ENCODE assay signal across 23 cellular contexts in genomic region chr20:58523916-58524315, GRCh38. TPM values are rescaled to one million over a fixed set of nuclear protein-coding genes. Genes with fewer than 3 reads are reported as not detected.
DNase-seq lines count a peak whose midpoint lies in the region; ATAC-seq and TF ChIP-seq lines count a peak whose summit lies in the region.
"Had no signal": no experiment of that assay in that cellular context is flagged by ENCODE, and none has a peak within 500 bp of the region (broad histone marks: within the 10 kb centered on the region; RNA-seq: fewer than 3 reads in every experiment).

No MANE protein-coding gene starts in this region.

- DNase-seq in heart right ventricle = no peak
- DNase-seq in Right ventricle myocardium superior = no peak
- DNase-seq in amniotic epithelial cell (ENCODE audit: low read depth) = peak; percentile 77
- DNase-seq in fibroblast of villous mesenchyme (ENCODE audit: low read depth) = peak; percentile 7
- no peak for DNase-seq in NK-92 treated with Interleukin-12 subunit alpha and Interleukin-12 subunit beta, amount 100 ng/mL, for 24 hours (lab: John Stamatoyannopoulos, UW)
- no peak for DNase-seq in KG1 (lab: John Stamatoyannopoulos, UW)
- DNase-seq in left ventricle myocardium superior = no peak
- no peak for DNase-seq in dermis blood vessel endothelial cell
- DNase-seq: activated CD4-positive, alpha-beta T cell treated with anti-CD3 and anti-CD28 coated beads, Interleukin-2, amount 10 ng/mL, durations not matched to agents 7 days and 5 days; anterior cingulate cortex; CD4-positive, alpha-beta memory T cell; immature natural killer cell; NCI-H1048; NCI-H2107; NCI-H69; nephron progenitor cell; stimulated activated naive B cell treated with anti-CD40 and anti-IgM and Interleukin-4, amounts not matched to agents 10 μg/mL and 1 μg/mL and 100 μg/mL, for 72 hours; upper lobe of left lung had no signal

- no peaks in the 10 kb centered on the region for H3K36me3 ChIP-seq in heart right ventricle
- H3K36me3 ChIP-seq: upper lobe of left lung had no signal

- peak overlapping the region in 6 of 10 donors; percentile 16 to 65 (median 42) for H3K27ac ChIP-seq in heart right ventricle
- H3K27ac ChIP-seq: 22Rv1, coronary artery, epithelial cell of prostate, upper lobe of left lung had no signal

- TF ChIP-seq CTCF in heart right ventricle (IDR thresholded peaks at IDR 0.05) (no peak), fibroblast of villous mesenchyme (IDR thresholded peaks at IDR 0.05; ENCODE audit: insufficient read depth, low read depth, low read length) (no peak)

- ATAC-seq in heart right ventricle = peak in 2 of 8 donors; percentile 34 to 37
- no peak for ATAC-seq in Right ventricle myocardium superior (ENCODE audit: poor library complexity)
- no peak for ATAC-seq in left ventricle myocardium superior
- ATAC-seq: K562; stimulated activated naive B cell treated with anti-CD40 and anti-IgM and Interleukin-4, amounts not matched to agents 10 μg/mL and 1 μg/mL and 100 μg/mL, for 72 hours had no signal

- 44 to 47% methylated on average over 3 of the region's 3 CpGs for WGBS in heart right ventricle, 2 donors

- no peaks in the 10 kb centered on the region for H3K4me1 ChIP-seq in heart right ventricle
- H3K4me1 ChIP-seq: upper lobe of left lung had no signal

- H3K4me3 ChIP-seq in heart right ventricle (no peak overlapping the region), fibroblast of villous mesenchyme (ENCODE audit: low read depth, low read length) (no peak overlapping the region)
- H3K4me3 ChIP-seq: coronary artery, K562, lung, upper lobe of left lung had no signal

- H3K27me3 ChIP-seq in heart right ventricle = peaks cover 0 to 4% (median 0%) of the 10 kb centered on the region in 7 donors
- H3K27me3 ChIP-seq: upper lobe of left lung had no signal

- peaks cover 0 to 35% (median 17%) of the 10 kb centered on the region in 11 donors for H3K9me3 ChIP-seq in heart right ventricle

- intact Hi-C loops in heart right ventricle (cut with DNase I) (no loop called here), Right ventricle myocardium superior (cut with DNase I) (no loop called here), left ventricle myocardium superior (cut with micrococcal nuclease) (no loop called here)

RNA-seq across cellular contexts. Expression of gene APCDD1L, which starts 8.7 kb away (rescaled TPM):
- total RNA-seq in heart right ventricle = 1 to 10 TPM in 6 of 10 donors, under 1 TPM in 3, not detected in 1; 0.08 to 1.8 (median 1.1) TPM
- under 1 TPM in 1 of 2 donors, not detected in 1; 0.25 TPM for polyA plus RNA-seq in heart right ventricle
- total RNA-seq in Right ventricle myocardium superior = 0.54 TPM
- 0.86 and 2.9 TPM in 2 replicates for total RNA-seq in fibroblast of villous mesenchyme
- 0.25 TPM for total RNA-seq in left ventricle myocardium superior
- total RNA-seq in dermis blood vessel endothelial cell = 0.17 and 0.19 TPM in 2 replicates
- total RNA-seq: activated CD4-positive, alpha-beta T cell treated with anti-CD3 and anti-CD28 coated beads, Interleukin-2, amount 10 ng/mL, durations not matched to agents 7 days and 5 days; CD4-positive, alpha-beta memory T cell; K562 had no signal
- polyA plus RNA-seq: immature natural killer cell, K562 had no signal

Comparison
In these comparisons a context has a peak if more than half of its experiments do, and no peak if none do; other contexts are left out.
1. DNase-seq: peak in amniotic epithelial cell (single experiment) and fibroblast of villous mesenchyme (single experiment); none in heart right ventricle (0 of 2), Right ventricle myocardium superior (single experiment), NK-92 treated with Interleukin-12 subunit alpha and Interleukin-12 subunit beta, amount 100 ng/mL, for 24 hours (single experiment), KG1 (single experiment), left ventricle myocardium superior (single experiment) and dermis blood vessel endothelial cell (single experiment).